1 cellular context compared by ENCODE assay signal in genomic region chr1:155052412-155053400, GRCh38.
A peak's percentile ranks its signal among the peaks of the same experiment; 100 is the strongest.
TF ChIP-seq lines count a peak whose summit lies in the region.

No MANE protein-coding gene starts in this region.

TF ChIP-seq in K562, 482 proteins besides CTCF, POLR2A, EP300 and RAD21 (continues in another document):
- TF ChIP-seq ETV5 (CRISPR knock-in tag; IDR thresholded peaks at IDR 0.05; ENCODE audit: low read depth), result no peak
- no peak for TF ChIP-seq E2F6 (IDR thresholded peaks at IDR 0.05; ENCODE audit: borderline replicate concordance in 1 of 2, extremely low read depth in 1 of 2, insufficient read depth in 1 of 2, insufficient read length in 1 of 2, low read depth in 1 of 2, low read length in 1 of 2, poor library complexity in 1 of 2, severe bottlenecking in 1 of 2)
- TF ChIP-seq POLR2AphosphoS5 (IDR thresholded peaks at IDR 0.05; ENCODE audit: control insufficient read depth, insufficient read depth, low read depth, low read length), result peak; percentile 37; the same call in 1 of the 2 replicates
- TF ChIP-seq CTBP1 (IDR thresholded peaks at IDR 0.05; ENCODE audit: borderline replicate concordance), result peak; percentile 60; the same call in 1 of the 2 replicates
- TF ChIP-seq TBP (optimal IDR thresholded peaks at IDR 0.05; ENCODE audit: low read depth, low read length), result no peak
- TF ChIP-seq ARID1B (IDR thresholded peaks at IDR 0.05), result 0 out of 2 replicates have a peak, but pooled peaks have one; percentile 21
- TF ChIP-seq SMARCE1 (IDR thresholded peaks at IDR 0.05), result no peak
- TF ChIP-seq HMG20B (CRISPR knock-in tag; IDR thresholded peaks at IDR 0.05), result no peak
- TF ChIP-seq ZBTB2 (IDR thresholded peaks at IDR 0.05), result no peak
- TF ChIP-seq KDM1A (IDR thresholded peaks at IDR 0.05), result no peak
- TF ChIP-seq SAFB (IDR thresholded peaks at IDR 0.05; ENCODE audit: borderline replicate concordance, low read depth, low read length), result no peak
- no peak for TF ChIP-seq ZNF175 (CRISPR knock-in tag; IDR thresholded peaks at IDR 0.05; ENCODE audit: low read depth)
- peak; percentile 49; the same call in 1 of the 2 replicates for TF ChIP-seq TAL1 (IDR thresholded peaks at IDR 0.05)
- TF ChIP-seq HNRNPLL (IDR thresholded peaks at IDR 0.05; ENCODE audit: low read depth, low read length, poor library complexity, severe bottlenecking), result no peak
- 0 out of 2 replicates have a peak, but pooled peaks have one; percentile 19 for TF ChIP-seq TEAD4 (IDR thresholded peaks at IDR 0.05; ENCODE audit: low read length)
- TF ChIP-seq TEAD4 (CRISPR knock-in tag; IDR thresholded peaks at IDR 0.05; ENCODE audit: borderline replicate concordance), result no peak
- no peak for TF ChIP-seq BRF2 (IDR thresholded peaks at IDR 0.05; ENCODE audit: borderline replicate concordance, insufficient read depth, insufficient read length)
- TF ChIP-seq HES1 (IDR thresholded peaks at IDR 0.05; ENCODE audit: low read depth), result no peak
- no peak for TF ChIP-seq ZBTB33 (CRISPR knock-in tag; IDR thresholded peaks at IDR 0.05)
- peak; percentile 51 for TF ChIP-seq TCF3 (CRISPR knock-in tag; IDR thresholded peaks at IDR 0.05)
- TF ChIP-seq POU5F1 (IDR thresholded peaks at IDR 0.05; ENCODE audit: borderline replicate concordance, low read depth, low read length, partially characterized antibody), result no peak
- TF ChIP-seq U2AF1 (optimal IDR thresholded peaks at IDR 0.05; ENCODE audit: low read depth, low read length), result no peak
- TF ChIP-seq IRF9 (tag; IDR thresholded peaks at IDR 0.05), result no peak
- peak; percentile 72 for TF ChIP-seq CBFA2T2 (conservative IDR thresholded peaks at IDR 0.05)
- peak in 1 of 2 experiments; percentile 56; a peak in 2 of 4 replicates for TF ChIP-seq MNT (conservative IDR thresholded peaks at IDR 0.05)
- TF ChIP-seq TCFL5 (CRISPR knock-in tag; conservative IDR thresholded peaks at IDR 0.05), result no peak
- TF ChIP-seq ZBTB8A (IDR thresholded peaks at IDR 0.05; ENCODE audit: partially characterized antibody), result no peak
- no peak for TF ChIP-seq ZNF518B (CRISPR knock-in tag; IDR thresholded peaks at IDR 0.05)
- TF ChIP-seq ZNF655 (CRISPR knock-in tag; IDR thresholded peaks at IDR 0.05), result no peak
- no peak for TF ChIP-seq KLF13 (tag; IDR thresholded peaks at IDR 0.05; ENCODE audit: borderline replicate concordance, low read depth)
- no peak for TF ChIP-seq ZNF384 (IDR thresholded peaks at IDR 0.05; ENCODE audit: low read depth, low read length)
- peak in 1 of 2 experiments; percentile 39; a peak in 1 of 4 replicates for TF ChIP-seq RCOR1 (IDR thresholded peaks at IDR 0.05; ENCODE audit: borderline replicate concordance in 1 of 2, low read depth in 2 of 2, low read length in 2 of 2)
- peak; percentile 29; the same call in 1 of the 2 replicates for TF ChIP-seq MAX (CRISPR knock-in tag; IDR thresholded peaks at IDR 0.05)
- TF ChIP-seq L3MBTL2 (IDR thresholded peaks at IDR 0.05), result no peak
- TF ChIP-seq SMAD1 (IDR thresholded peaks at IDR 0.05; ENCODE audit: low read depth, low read length, partially characterized antibody), result no peak
- TF ChIP-seq SP2 (IDR thresholded peaks at IDR 0.05; ENCODE audit: extremely low read depth, low read depth, low read length, poor library complexity, severe bottlenecking), result no peak
- TF ChIP-seq ZNF23 (CRISPR knock-in tag; IDR thresholded peaks at IDR 0.05), result no peak
- peak; percentile 27; the same call in 1 of the 2 replicates for TF ChIP-seq NFIC (IDR thresholded peaks at IDR 0.05)
- TF ChIP-seq TAF1 (IDR thresholded peaks at IDR 0.05; ENCODE audit: control insufficient read depth, extremely low read depth, insufficient read depth, low read length, severe bottlenecking), result no peak
- TF ChIP-seq BMI1 (IDR thresholded peaks at IDR 0.05; ENCODE audit: low read length), result no peak
- TF ChIP-seq ZFX (CRISPR knock-in tag; IDR thresholded peaks at IDR 0.05), result 0 out of 2 replicates have a peak, but pooled peaks have one; percentile 32
- TF ChIP-seq FIP1L1 (IDR thresholded peaks at IDR 0.05; ENCODE audit: low read depth, low read length, poor library complexity, severe bottlenecking), result no peak
- TF ChIP-seq ELF2 (CRISPR knock-in tag; IDR thresholded peaks at IDR 0.05), result no peak
- no peak for TF ChIP-seq DPF2 (IDR thresholded peaks at IDR 0.05)
- TF ChIP-seq SFPQ (IDR thresholded peaks at IDR 0.05; ENCODE audit: low read depth, low read length), result no peak
